Comparison of ENCODE assay signal across 15 cellular contexts in genomic region chr2:215414674-215415073, GRCh38. TPM values are rescaled to one million over a fixed set of nuclear protein-coding genes. Genes with fewer than 3 reads are reported as not detected.
DNase-seq lines count a peak whose midpoint lies in the region; ATAC-seq and TF ChIP-seq lines count a peak whose summit lies in the region.
"Had no signal": no experiment of that assay in that cellular context is flagged by ENCODE, and none has a peak within 500 bp of the region (broad histone marks: within the 10 kb centered on the region; RNA-seq: fewer than 3 reads in every experiment).

No MANE protein-coding gene starts in this region.

- no peak for TF ChIP-seq POLR2A in stomach (IDR thresholded peaks at IDR 0.05)

- no peak overlapping the region for H2BK5ac ChIP-seq in mesenchymal stem cell (ENCODE audit: low read depth, low read length, poor library complexity, severe bottlenecking)

- H3K4me1 ChIP-seq in mammary epithelial cell (ENCODE audit: insufficient read depth, low read length) (peaks cover 26% of the 10 kb centered on the region), endodermal cell (ENCODE audit: control insufficient read depth, insufficient read depth, low read length) (peaks cover 33% of the 10 kb centered on the region), mesenchymal stem cell (ENCODE audit: control insufficient read depth, insufficient read depth, low read depth, low read length) (peaks cover 7% of the 10 kb centered on the region), urinary bladder (ENCODE audit: insufficient read depth) (no peaks in the 10 kb centered on the region), stomach (peaks cover 0 to 13% (median 6%) of the 10 kb centered on the region in 4 donors)

- H3K36me3 ChIP-seq in mammary epithelial cell (ENCODE audit: insufficient read depth, low read length), result peaks cover 75% of the 10 kb centered on the region
- H3K36me3 ChIP-seq in endodermal cell (ENCODE audit: control insufficient read depth, insufficient read depth, low read length), result peaks cover 67% of the 10 kb centered on the region
- peaks cover 17 to 98% of the 10 kb centered on the region in 2 experiments for H3K36me3 ChIP-seq in mesenchymal stem cell (ENCODE audit: control insufficient read depth in 1 of 2, insufficient read depth in 2 of 2, low read depth in 1 of 2, low read length in 2 of 2)
- no peaks in the 10 kb centered on the region for H3K36me3 ChIP-seq in urinary bladder (ENCODE audit: insufficient read depth)
- peaks cover 0 to 40% (median 22%) of the 10 kb centered on the region in 4 donors for H3K36me3 ChIP-seq in stomach

- no peak overlapping the region for H4K91ac ChIP-seq in mesenchymal stem cell (ENCODE audit: low read length)

- intact Hi-C loops in MCF 10A (cut with micrococcal nuclease) (no loop called here), mammary epithelial cell (cut with micrococcal nuclease) (loop anchor here (5.0 kb wide), 1 partner anchor 508 kb away; no protein-coding TSS in a partner anchor), stomach (cut with DNase I; ENCODE audit: low total_unique reads) (no loop called here)

- H2BK15ac ChIP-seq in mesenchymal stem cell (ENCODE audit: low read depth, poor library complexity, severe bottlenecking), result no peak overlapping the region

- H2BK12ac ChIP-seq in mesenchymal stem cell (ENCODE audit: low read length in 2 of 2), result no peak overlapping the region

- POLR2A ChIA-PET in MCF 10A (lab: Yijun Ruan, JAX), result interaction anchor here (0.9 kb wide), 2 partner anchors 11 to 36 kb away, joined by 3 to 4 read pairs; no protein-coding TSS in a partner anchor

- peaks cover 13% of the 10 kb centered on the region for H3K79me2 ChIP-seq in mammary epithelial cell (ENCODE audit: insufficient read depth, low read length)

- H3K9me3 Mint-ChIP-seq in MCF 10A (ENCODE audit: unreplicated experiment), result no peaks in the 10 kb centered on the region
- no peaks in the 10 kb centered on the region for H3K9me3 Mint-ChIP-seq in endodermal cell

- H3K4me3 ChIP-seq in mammary epithelial cell (replicated peaks in 1 of 3; ENCODE audit: insufficient read depth in 1 of 3, low read depth in 2 of 3, low read length in 3 of 3) (no peak overlapping the region), endodermal cell (ENCODE audit: low read length) (no peak overlapping the region), mesenchymal stem cell (ENCODE audit: insufficient read depth in 1 of 2, low read depth in 1 of 2, low read length in 2 of 2) (peak overlapping the region in 1 of 2 experiments; percentile 23), urinary bladder (ENCODE audit: low read depth, low read length) (no peak overlapping the region), stomach (no peak overlapping the region)
- H3K4me3 ChIP-seq: GM12878 had no signal

- dilution Hi-C loops in mammary epithelial cell (cut with HindIII; ENCODE audit: low sequenced_read_pairs), result no loop called here

- no peak overlapping the region for H3K4ac ChIP-seq in mesenchymal stem cell (ENCODE audit: low read depth in 1 of 2, low read length in 2 of 2)

- no peak overlapping the region for H3K23ac ChIP-seq in mesenchymal stem cell (ENCODE audit: low read length in 2 of 2)

- H3K18ac ChIP-seq in mesenchymal stem cell (ENCODE audit: low read depth in 1 of 2, low read length in 2 of 2), result no peak overlapping the region

- H2BK120ac ChIP-seq in mesenchymal stem cell (ENCODE audit: low read depth, low read length), result no peak overlapping the region

- BruUV-seq in MCF 10A (replicated peaks; lab: Mats Ljungman, UMichigan) (no TSS peak), mammary epithelial cell (replicated peaks; lab: Mats Ljungman, UMichigan) (no TSS peak)

- in situ Hi-C loops in mammary epithelial cell (cut with MboI; ENCODE audit: low sequenced_read_pairs in 2 of 2), result no loop called here
- in situ Hi-C loops in ACHN (cut with HindIII; ENCODE audit: low pct_ligation_motif_present, low pct_unique_long_range_greater_than_20kb, low sequenced_read_pairs), result no loop called here

- H3K14ac ChIP-seq in mesenchymal stem cell (ENCODE audit: low read length in 2 of 2), result no peak overlapping the region

- H3K4me2 ChIP-seq in mammary epithelial cell (ENCODE audit: insufficient read depth, low read depth, low read length) (no peak overlapping the region), mesenchymal stem cell (ENCODE audit: low read length, poor library complexity, severe bottlenecking) (no peak overlapping the region)

- H2AFZ ChIP-seq in mammary epithelial cell (ENCODE audit: low read depth, low read length) (no peak overlapping the region), mesenchymal stem cell (ENCODE audit: low read depth, low read length) (no peak overlapping the region)

- DNase-seq in MCF 10A (ENCODE audit: unreplicated experiment), result no peak
- DNase-seq in mammary epithelial cell, result no peak
- DNase-seq in endodermal cell, result no peak
- no peak for DNase-seq in mesenchymal stem cell
- no peak for DNase-seq in stomach
- DNase-seq in ACHN, result no peak
- DNase-seq: 8988T, AML-193, Calu3, NCI-H187 treated with DMSO at 0.1 percent for 48 hours, NCI-H446 had no signal

- no peak overlapping the region for H3K27ac ChIP-seq in mammary epithelial cell (ENCODE audit: insufficient read depth, low read depth, low read length)
- H3K27ac ChIP-seq in endodermal cell (ENCODE audit: low read depth, low read length), result no peak overlapping the region
- H3K27ac ChIP-seq in mesenchymal stem cell (ENCODE audit: low read length, poor library complexity, severe bottlenecking), result peak overlapping the region; percentile 61
- H3K27ac ChIP-seq in urinary bladder (ENCODE audit: low read depth), result peak overlapping the region; percentile 59
- H3K27ac ChIP-seq in stomach, result peak overlapping the region in 1 of 5 donors; percentile 4
- H3K27ac ChIP-seq: RWPE1 had no signal

- H4K8ac ChIP-seq in mesenchymal stem cell (ENCODE audit: low read length), result no peak overlapping the region

- H3K9ac ChIP-seq in mammary epithelial cell (ENCODE audit: insufficient read depth, low read length) (no peak overlapping the region), endodermal cell (ENCODE audit: extremely low read depth, low read length, poor library complexity, severe bottlenecking) (no peak overlapping the region), mesenchymal stem cell (ENCODE audit: low read length) (peak overlapping the region; percentile 83)

- TF ChIP-seq CTCF in MCF 10A (IDR thresholded peaks at IDR 0.05; ENCODE audit: unreplicated experiment), result no peak
- TF ChIP-seq CTCF in mammary epithelial cell (conservative IDR thresholded peaks at IDR 0.05 in 1 of 2, IDR thresholded peaks at IDR 0.05 in 1 of 2; ENCODE audit: extremely low read depth in 1 of 2, insufficient read depth in 1 of 2, low read depth in 1 of 2, low read length in 2 of 2), result no peak
- no peak for TF ChIP-seq CTCF in endodermal cell (conservative IDR thresholded peaks at IDR 0.05)
- TF ChIP-seq CTCF in stomach (IDR thresholded peaks at IDR 0.05), result no peak

- peaks cover 19% of the 10 kb centered on the region for H3K4me1 Mint-ChIP-seq in MCF 10A (ENCODE audit: insufficient read depth, unreplicated experiment)
- peaks cover 38% of the 10 kb centered on the region for H3K4me1 Mint-ChIP-seq in endodermal cell

- H3K4me3 Mint-ChIP-seq in MCF 10A (ENCODE audit: unreplicated experiment), result no peak overlapping the region
- no peak overlapping the region for H3K4me3 Mint-ChIP-seq in endodermal cell

- H3K79me1 ChIP-seq in mesenchymal stem cell (replicated peaks; ENCODE audit: low read length, poor library complexity, severe bottlenecking), result no peaks in the 10 kb centered on the region

- H3K36me3 Mint-ChIP-seq in MCF 10A (ENCODE audit: insufficient read depth, unreplicated experiment) (peaks cover 15% of the 10 kb centered on the region), endodermal cell (ENCODE audit: low read depth) (peaks cover 76% of the 10 kb centered on the region)

- H3K27me3 ChIP-seq in mammary epithelial cell (ENCODE audit: insufficient read depth, low read length) (no peaks in the 10 kb centered on the region), endodermal cell (ENCODE audit: control insufficient read depth, insufficient read depth, low read length, poor library complexity, severe bottlenecking) (no peaks in the 10 kb centered on the region), mesenchymal stem cell (ENCODE audit: control insufficient read depth in 1 of 2, insufficient read depth in 1 of 2, low read length in 2 of 2) (no peaks in the 10 kb centered on the region), stomach (no peaks in the 10 kb centered on the region)

- H3K27me3 Mint-ChIP-seq in MCF 10A (ENCODE audit: insufficient read depth, unreplicated experiment), result no peaks in the 10 kb centered on the region
- H3K27me3 Mint-ChIP-seq in endodermal cell (ENCODE audit: insufficient read depth), result no peaks in the 10 kb centered on the region

- no peak for TF ChIP-seq EP300 in stomach (IDR thresholded peaks at IDR 0.05)

- H3K27ac Mint-ChIP-seq in MCF 10A (ENCODE audit: low read depth, unreplicated experiment) (peak overlapping the region; percentile 46), endodermal cell (peak overlapping the region; percentile 86)

- no peaks in the 10 kb centered on the region for H4K20me1 ChIP-seq in mammary epithelial cell (ENCODE audit: insufficient read depth, low read length)

- H3K9me3 ChIP-seq in mammary epithelial cell (replicated peaks; ENCODE audit: insufficient read depth, low read length) (no peaks in the 10 kb centered on the region), endodermal cell (ENCODE audit: control insufficient read depth, low read length) (no peaks in the 10 kb centered on the region), mesenchymal stem cell (ENCODE audit: control insufficient read depth, low read length) (no peaks in the 10 kb centered on the region), stomach (no peaks in the 10 kb centered on the region)

- CTCF ChIA-PET in MCF 10A (lab: Yijun Ruan, JAX), result interaction anchor here (0.5 to 1.1 kb wide), 2 partner anchors 11 to 414 kb away, joined by 3 to 4 read pairs; no protein-coding TSS in a partner anchor
- CTCF ChIA-PET in mammary epithelial cell (lab: Charles Lee; ENCODE audit: low non-redundant PET), result no interaction called here

- ATAC-seq in HG02938 (IDR thresholded peaks at IDR 0.05; ENCODE audit: unreplicated experiment), result no peak
- ATAC-seq: GM12878 had no signal

- no peak overlapping the region for H2AK5ac ChIP-seq in mesenchymal stem cell (ENCODE audit: low read length, severe bottlenecking)

- 94% methylated on average over 3 of the region's 3 CpGs for WGBS in mammary epithelial cell (ENCODE audit: low coverage, missing lambda C conversion rate)
- 85% methylated on average over 2 of the region's 3 CpGs; no CpG with 5 or more reads in 1 of the 2 experiments for WGBS in endodermal cell (ENCODE audit: insufficient coverage in 1 of 2, insufficient read length in 1 of 2), 2 experiments
- WGBS in mesenchymal stem cell, result 100% methylated on average over 1 of the region's 3 CpGs
- WGBS in urinary bladder, result 70% methylated on average over 3 of the region's 3 CpGs
- WGBS in stomach, 5 donors, result 33 to 64% (median 60%) methylated on average over 3 of the region's 3 CpGs

RNA-seq across cellular contexts. Expression of gene FN1, which starts 21.2 kb away (rescaled TPM):
- total RNA-seq in MCF 10A (2022) (564 and 636 TPM in 2 replicates), mammary epithelial cell (over 10,000 TPM; 11,348 to 20,313 TPM), endodermal cell (1,000 to 10,000 TPM; 2,721 to 2,960 TPM), urinary bladder (1,853 TPM), stomach (100 to 1,000 TPM; 215 to 861 (median 257) TPM)
- polyA plus RNA-seq in mammary epithelial cell (3,880 TPM), urinary bladder (1,813 TPM), stomach (100 to 1,000 TPM in 1 of 3 donors, 10 to 100 TPM in 2; 42.0 to 301 (median 44.4) TPM)
- 7,804 TPM for polyA minus RNA-seq in mammary epithelial cell
- polyA plus RNA-seq in endodermal cell (2013, experiment 1 of 2), result 374 TPM
- 340 TPM for polyA plus RNA-seq in endodermal cell (2013, experiment 2 of 2)
- polyA plus RNA-seq in mesenchymal stem cell (2013, experiment 1 of 2), result 1,493 TPM
- polyA plus RNA-seq in mesenchymal stem cell (2013, experiment 2 of 2), result 1,327 TPM

Comparison
In these comparisons a context has a peak if more than half of its experiments do, and no peak if none do; other contexts are left out.
1. H3K27ac ChIP-seq: peak in mesenchymal stem cell (single experiment) and urinary bladder (single experiment); none in mammary epithelial cell (single experiment) and endodermal cell (single experiment).